24 cellular contexts compared by ENCODE assay signal in the genomic region with DNA sequence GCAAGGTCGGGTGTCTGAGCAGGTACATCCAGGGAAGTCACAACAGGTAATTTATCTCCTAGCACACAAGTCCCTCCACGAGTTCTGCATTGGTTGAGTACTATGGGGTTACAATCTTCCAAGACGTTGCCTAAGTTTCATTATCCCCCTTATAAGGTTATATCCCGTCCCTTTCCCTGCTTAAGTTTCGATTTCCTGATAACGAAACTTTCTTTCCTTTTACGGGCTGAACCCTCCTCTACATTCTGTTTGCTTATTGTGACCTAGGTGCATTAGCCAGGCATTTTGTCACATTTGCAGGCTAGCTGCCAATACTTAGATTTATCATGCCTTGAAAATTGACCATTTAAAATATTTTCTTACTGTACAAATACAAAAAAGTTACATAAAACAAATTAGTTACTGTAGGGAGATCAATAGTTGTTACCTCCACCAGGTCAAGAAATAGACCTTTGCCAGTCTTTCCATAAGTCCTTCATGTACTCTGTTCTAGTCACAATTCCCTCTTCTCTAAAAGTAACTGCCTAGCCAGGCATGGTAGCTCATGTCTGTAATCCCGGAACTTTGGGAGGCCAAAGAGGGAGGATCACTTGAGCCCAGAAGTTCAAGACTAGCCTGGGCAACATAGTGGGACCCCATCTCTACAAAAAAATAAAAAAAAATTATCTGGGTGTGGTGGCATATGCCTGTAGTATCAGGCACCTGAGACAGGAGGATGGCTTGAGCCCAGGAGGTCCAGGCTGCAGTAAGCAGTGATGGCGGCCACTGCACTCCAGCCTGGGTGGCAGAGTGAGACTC. TPM values are rescaled to one million over a fixed set of nuclear protein-coding genes. Genes with fewer than 3 reads are reported as not detected.
DNase-seq lines count a peak whose midpoint lies in the region; ATAC-seq, FAIRE-seq and TF ChIP-seq lines count a peak whose summit lies in the region.
"Had no signal": no experiment of that assay in that cellular context is flagged by ENCODE, and none has a peak within 500 bp of the region (broad histone marks: within the 10 kb centered on the region; RNA-seq: fewer than 3 reads in every experiment).

No MANE protein-coding gene starts in this region.

- peak in 1 of 2 donors; percentile 44 for TF ChIP-seq RAD21 in liver (IDR thresholded peaks at IDR 0.05)
- no peak for TF ChIP-seq RAD21 in HepG2 (CRISPR knock-in tag; IDR thresholded peaks at IDR 0.05)

- TF ChIP-seq POLR2A in HepG2 (IDR thresholded peaks at IDR 0.05; ENCODE audit: insufficient read depth in 1 of 2, low read depth in 2 of 2, low read length in 2 of 2), result no peak

- H4K20me1 ChIP-seq in HepG2 (ENCODE audit: insufficient read depth, low read length), result no peaks in the 10 kb centered on the region

- in situ Hi-C loops in HepG2 (cut with HindIII; ENCODE audit: extremely low pct_ligation_motif_present, low pct_unique_long_range_greater_than_20kb), result no loop called here

- no peak for TF ChIP-seq CTCF in liver (IDR thresholded peaks at IDR 0.05; ENCODE audit: low read depth, low read length, missing input control)
- TF ChIP-seq CTCF in HepG2 (CRISPR knock-in tag; IDR thresholded peaks at IDR 0.05), result no peak
- no peak for TF ChIP-seq CTCF in osteocyte (IDR thresholded peaks at IDR 0.05)

- peak overlapping the region; percentile 20 for H3K27ac Mint-ChIP-seq in osteocyte (ENCODE audit: unreplicated experiment)
- H3K27ac Mint-ChIP-seq: CD8-positive, alpha-beta memory T cell; HFFc6 had no signal

- H3K9me3 Mint-ChIP-seq in osteocyte (ENCODE audit: unreplicated experiment), result no peaks in the 10 kb centered on the region
- H3K9me3 Mint-ChIP-seq: CD8-positive, alpha-beta memory T cell; HFFc6 had no signal

- no peaks in the 10 kb centered on the region for H3K4me1 ChIP-seq in liver (ENCODE audit: control insufficient read depth in 4 of 4, insufficient read depth in 4 of 4, low read length in 3 of 4)
- H3K4me1 ChIP-seq in HepG2 (ENCODE audit: insufficient read depth, low read length), result no peaks in the 10 kb centered on the region
- no peaks in the 10 kb centered on the region for H3K4me1 ChIP-seq in endocrine pancreas (ENCODE audit: control insufficient read depth, insufficient read depth, low read length)

- FAIRE-seq in HepG2 (lab: Jason Lieb, UNC), result no peak
- FAIRE-seq: G401.6, GM19239 had no signal

- H3K4me3 ChIP-seq in liver (ENCODE audit: low read depth in 1 of 3, low read length in 3 of 3) (peak overlapping the region; percentile 47 to 85 (median 69)), HepG2 (replicated peaks in 1 of 3; ENCODE audit: insufficient read depth in 1 of 3, low read depth in 2 of 3, low read length in 3 of 3) (no peak overlapping the region), endocrine pancreas (ENCODE audit: control insufficient read depth, insufficient read depth, low read length) (peak overlapping the region; percentile 86)

- peaks cover 9% of the 10 kb centered on the region for H3K4me1 Mint-ChIP-seq in osteocyte (ENCODE audit: unreplicated experiment)

- no TSS peak for BruUV-seq in HepG2 (replicated peaks; lab: Mats Ljungman, UMichigan)

- H3K4me3 Mint-ChIP-seq in osteocyte (ENCODE audit: unreplicated experiment), result no peak overlapping the region
- H3K4me3 Mint-ChIP-seq: CD8-positive, alpha-beta memory T cell; HFFc6 had no signal

- H3K79me2 ChIP-seq in HepG2 (ENCODE audit: insufficient read depth, low read length), result no peaks in the 10 kb centered on the region

- no peak for ATAC-seq in HepG2
- no peak for ATAC-seq in GM19023 (IDR thresholded peaks at IDR 0.05; ENCODE audit: unreplicated experiment)
- ATAC-seq: Panc1, SK-N-SH treated with all-trans-retinoic acid at 6 μM for 48 hours had no signal

- H3K9me3 ChIP-seq in liver (ENCODE audit: control insufficient read depth in 4 of 4, low read length in 3 of 4) (no peaks in the 10 kb centered on the region), HepG2 (ENCODE audit: low read length) (no peaks in the 10 kb centered on the region), endocrine pancreas (ENCODE audit: control insufficient read depth, low read length) (no peaks in the 10 kb centered on the region)

- intact Hi-C loops in HepG2 (cut with micrococcal nuclease; ENCODE audit: unreplicated experiment), result no loop called here

- no peak overlapping the region for H2AFZ ChIP-seq in HepG2 (ENCODE audit: low read length)

- TF ChIP-seq EP300 in HepG2 (IDR thresholded peaks at IDR 0.05; ENCODE audit: low read depth in 2 of 2, low read length in 2 of 2), result no peak
- TF ChIP-seq EP300 in HepG2 (CRISPR knock-in tag; IDR thresholded peaks at IDR 0.05; ENCODE audit: borderline replicate concordance), result no peak

- peaks cover 0 to 1% (median 0%) of the 10 kb centered on the region in 4 donors for H3K36me3 ChIP-seq in liver (ENCODE audit: control insufficient read depth in 4 of 4, insufficient read depth in 3 of 4, low read depth in 1 of 4, low read length in 3 of 4)
- no peaks in the 10 kb centered on the region for H3K36me3 ChIP-seq in HepG2 (replicated peaks in 1 of 2; ENCODE audit: control insufficient read depth in 1 of 2, insufficient read depth in 2 of 2, low read length in 2 of 2)
- no peaks in the 10 kb centered on the region for H3K36me3 ChIP-seq in endocrine pancreas (ENCODE audit: control insufficient read depth, insufficient read depth, low read length)

- H3K9ac ChIP-seq in liver (ENCODE audit: low read depth in 1 of 2, low read length in 2 of 2) (peak overlapping the region; percentile 90 to 92), HepG2 (ENCODE audit: insufficient read depth, low read depth, low read length) (no peak overlapping the region), endocrine pancreas (ENCODE audit: control insufficient read depth, insufficient read depth, low read length) (no peak overlapping the region)

- no peak overlapping the region for H3K4me2 ChIP-seq in HepG2 (ENCODE audit: low read depth, low read length)

- H3K27me3 Mint-ChIP-seq in osteocyte (ENCODE audit: unreplicated experiment), result no peaks in the 10 kb centered on the region
- H3K27me3 Mint-ChIP-seq: CD8-positive, alpha-beta memory T cell had no signal

- H3K27ac ChIP-seq in liver (ENCODE audit: low read depth in 1 of 2, low read length in 2 of 2) (peak overlapping the region; percentile 73 to 84), HepG2 (ENCODE audit: extremely low read length, insufficient read depth, low read length) (no peak overlapping the region)

- CTCF ChIA-PET in HepG2 (lab: Yijun Ruan, JAX; ENCODE audit: low intra/inter-chr PET ratio, low total read pairs), result no interaction called here

- no peaks in the 10 kb centered on the region for H3K27me3 ChIP-seq in liver (ENCODE audit: control insufficient read depth in 4 of 4, insufficient read depth in 4 of 4, low read length in 3 of 4)
- H3K27me3 ChIP-seq in HepG2 (ENCODE audit: control insufficient read depth in 1 of 2, insufficient read depth in 2 of 2, low read length in 2 of 2), result no peaks in the 10 kb centered on the region
- H3K27me3 ChIP-seq in endocrine pancreas (ENCODE audit: control insufficient read depth, insufficient read depth, low read length), result no peaks in the 10 kb centered on the region

- no peak for DNase-seq in HepG2 (ENCODE audit: low spot score)
- DNase-seq in osteocyte (ENCODE audit: extremely low spot score, unreplicated experiment), result no peak
- DNase-seq in NCI-H1694 treated with DMSO at 0.1 percent for 48 hours (lab: John Stamatoyannopoulos, UW), result no peak
- no peak for DNase-seq in cerebellar cortex (ENCODE audit: low spot score)
- DNase-seq: AML-193; C1 segment of cervical spinal cord; CD8-positive, alpha-beta memory T cell; H7; HFFc6; KBM-7; NCI-H1092; NCI-H1436; NCI-H1930; NCI-H2227 treated with DMSO at 0.1 percent for 48 hours; NCI-H510A treated with DMSO at 0.1 percent for 48 hours; NCI-H748 treated with DMSO at 0.1 percent for 48 hours; NK-92 treated with Interleukin-12 subunit alpha and Interleukin-12 subunit beta, amount 100 ng/mL, for 24 hours had no signal

- POLR2A ChIA-PET in HepG2 (lab: Yijun Ruan, JAX), result interaction anchor here (1.3 kb wide), 1 partner anchor 14 kb away, joined by 3 read pairs; the partner anchor contains the start of gene PITPNB

- WGBS in liver, result 45% methylated on average over 9 of the region's 9 CpGs
- WGBS in HepG2 (ENCODE audit: low lambda C conversion rate), result 92% methylated on average over 9 of the region's 9 CpGs

- peaks cover 2% of the 10 kb centered on the region for H3K36me3 Mint-ChIP-seq in osteocyte (ENCODE audit: unreplicated experiment)

TF ChIP-seq in liver, 16 proteins besides CTCF, POLR2A, EP300 and RAD21 (continues in another document):
- TF ChIP-seq FOXA1 (IDR thresholded peaks at IDR 0.05) (no peak), TAF1 (conservative IDR thresholded peaks at IDR 0.05) (peak; percentile 38), NR2F2 (IDR thresholded peaks at IDR 0.05) (no peak)

TF ChIP-seq in HepG2, 621 proteins besides CTCF, POLR2A, EP300 and RAD21 (continues in another document):
- no peak for TF ChIP-seq TBX3 (IDR thresholded peaks at IDR 0.05; ENCODE audit: borderline replicate concordance)
- no peak for TF ChIP-seq TBL1XR1 (IDR thresholded peaks at IDR 0.05; ENCODE audit: borderline replicate concordance, low read length, partially characterized antibody)
- TF ChIP-seq ZNF713 (CRISPR knock-in tag; IDR thresholded peaks at IDR 0.05), result no peak

RNA-seq across cellular contexts. Expression of gene PITPNB, which starts 14.3 kb away (rescaled TPM):
- 10 to 100 TPM; 18.4 to 42.8 TPM for total RNA-seq in liver
- polyA plus RNA-seq in liver, result 10 to 100 TPM; 26.0 to 57.4 TPM
- 17.0 and 40.7 TPM in 2 replicates for total RNA-seq in HepG2 (2016; rRNA removed; fragmentation: Illumina TruSeq; extraction: Trizol)
- total RNA-seq in HepG2 (2016; cell fraction: cytosol; rRNA removed; fragmentation: Illumina TruSeq; extraction: Trizol; ENCODE audit: low read depth), result 23.7 and 24.5 TPM in 2 replicates
- 17.3 and 36.3 TPM in 2 replicates for total RNA-seq in HepG2 (2016; cell fraction: insoluble cytoplasmic fraction; rRNA removed; fragmentation: Illumina TruSeq; extraction: Trizol)
- 17.7 and 19.6 TPM in 2 replicates for total RNA-seq in HepG2 (2016; cell fraction: membrane; rRNA removed; fragmentation: Illumina TruSeq; extraction: Trizol)
- 30.0 and 32.6 TPM in 2 replicates for total RNA-seq in HepG2 (2016; cell fraction: nucleus; rRNA removed; fragmentation: Illumina TruSeq; extraction: Trizol)
- polyA plus RNA-seq in HepG2 (2011; rRNA removed), result 28.1 and 30.1 TPM in 2 replicates
- 12.4 and 18.9 TPM in 2 replicates for polyA plus RNA-seq in HepG2 (2011; cell fraction: cytosol; rRNA removed)
- 12.4 and 19.6 TPM in 2 replicates for polyA plus RNA-seq in HepG2 (2011; cell fraction: nucleus; rRNA removed)
- polyA plus RNA-seq in HepG2 (2012), result 34.7 and 41.5 TPM in 2 replicates
- 4.7 and 4.8 TPM in 2 replicates for polyA plus RNA-seq in HepG2 (2016; cell fraction: cytosol; fragmentation: Illumina TruSeq; extraction: Trizol; ENCODE audit: low read depth)
- 82.4 and 83.3 TPM in 2 replicates for polyA plus RNA-seq in HepG2 (2016; cell fraction: insoluble cytoplasmic fraction; fragmentation: Illumina TruSeq; extraction: Trizol; ENCODE audit: low read depth)
- polyA plus RNA-seq in HepG2 (2016; cell fraction: membrane; fragmentation: Illumina TruSeq; extraction: Trizol; ENCODE audit: low read depth), result 12.6 and 14.2 TPM in 2 replicates
- polyA plus RNA-seq in HepG2 (2016; cell fraction: nucleus; fragmentation: Illumina TruSeq; extraction: Trizol; ENCODE audit: insufficient read depth, low read depth), result 48.7 and 48.8 TPM in 2 replicates
- 19.2 and 28.5 TPM in 2 replicates for polyA minus RNA-seq in HepG2 (2011; rRNA and poly(A)+ RNA removed; ENCODE audit: low replicate concordance)
- polyA minus RNA-seq in HepG2 (2011; cell fraction: cytosol; rRNA and poly(A)+ RNA removed), result 16.3 and 22.9 TPM in 2 replicates
- 58.1 and 64.4 TPM in 2 replicates for polyA minus RNA-seq in HepG2 (2011; cell fraction: nucleus; rRNA and poly(A)+ RNA removed)
- 86.6 and 86.7 TPM in 2 replicates for total RNA-seq in osteocyte

Comparison
In these comparisons a context has a peak if more than half of its experiments do, and no peak if none do; other contexts are left out.
1. H3K4me3 ChIP-seq: peak in liver (3 of 3) and endocrine pancreas (single experiment); none in HepG2 (0 of 3).
2. H3K9ac ChIP-seq: peak in liver (2 of 2); none in HepG2 (single experiment) and endocrine pancreas (single experiment).